Comparison of ENCODE assay signal across 1 cellular context in the genomic region with DNA sequence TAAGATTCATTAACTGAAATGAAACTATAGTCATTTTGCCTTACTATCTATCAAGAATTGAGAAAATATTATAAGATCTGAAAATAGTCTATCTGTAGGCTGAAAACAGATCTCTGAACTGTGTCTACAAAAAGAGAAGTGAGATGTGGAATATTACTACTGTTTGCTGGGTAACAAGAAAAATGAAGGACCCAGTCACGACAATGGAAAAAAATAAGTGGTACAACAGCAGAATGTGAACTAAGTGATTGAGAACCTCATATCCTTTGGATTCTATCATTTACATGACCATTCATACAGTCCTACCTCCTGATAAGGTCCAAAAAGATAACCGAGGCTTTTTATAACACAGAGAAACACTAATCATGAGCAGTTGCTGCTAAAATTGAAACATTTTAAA.
TF ChIP-seq lines count a peak whose summit lies in the region.

No MANE protein-coding gene starts in this region.

TF ChIP-seq in SK-N-SH, 30 proteins besides CTCF, POLR2A, EP300 and RAD21 (continued from another document):
- TF ChIP-seq, protein P1, sequence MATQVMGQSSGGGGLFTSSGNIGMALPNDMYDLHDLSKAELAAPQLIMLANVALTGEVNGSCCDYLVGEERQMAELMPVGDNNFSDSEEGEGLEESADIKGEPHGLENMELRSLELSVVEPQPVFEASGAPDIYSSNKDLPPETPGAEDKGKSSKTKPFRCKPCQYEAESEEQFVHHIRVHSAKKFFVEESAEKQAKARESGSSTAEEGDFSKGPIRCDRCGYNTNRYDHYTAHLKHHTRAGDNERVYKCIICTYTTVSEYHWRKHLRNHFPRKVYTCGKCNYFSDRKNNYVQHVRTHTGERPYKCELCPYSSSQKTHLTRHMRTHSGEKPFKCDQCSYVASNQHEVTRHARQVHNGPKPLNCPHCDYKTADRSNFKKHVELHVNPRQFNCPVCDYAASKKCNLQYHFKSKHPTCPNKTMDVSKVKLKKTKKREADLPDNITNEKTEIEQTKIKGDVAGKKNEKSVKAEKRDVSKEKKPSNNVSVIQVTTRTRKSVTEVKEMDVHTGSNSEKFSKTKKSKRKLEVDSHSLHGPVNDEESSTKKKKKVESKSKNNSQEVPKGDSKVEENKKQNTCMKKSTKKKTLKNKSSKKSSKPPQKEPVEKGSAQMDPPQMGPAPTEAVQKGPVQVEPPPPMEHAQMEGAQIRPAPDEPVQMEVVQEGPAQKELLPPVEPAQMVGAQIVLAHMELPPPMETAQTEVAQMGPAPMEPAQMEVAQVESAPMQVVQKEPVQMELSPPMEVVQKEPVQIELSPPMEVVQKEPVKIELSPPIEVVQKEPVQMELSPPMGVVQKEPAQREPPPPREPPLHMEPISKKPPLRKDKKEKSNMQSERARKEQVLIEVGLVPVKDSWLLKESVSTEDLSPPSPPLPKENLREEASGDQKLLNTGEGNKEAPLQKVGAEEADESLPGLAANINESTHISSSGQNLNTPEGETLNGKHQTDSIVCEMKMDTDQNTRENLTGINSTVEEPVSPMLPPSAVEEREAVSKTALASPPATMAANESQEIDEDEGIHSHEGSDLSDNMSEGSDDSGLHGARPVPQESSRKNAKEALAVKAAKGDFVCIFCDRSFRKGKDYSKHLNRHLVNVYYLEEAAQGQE (IDR thresholded peaks at IDR 0.05; ENCODE audit: low read depth, low read length) = no peak
- TF ChIP-seq MXI1 (IDR thresholded peaks at IDR 0.05; ENCODE audit: low read depth, low read length) = no peak
- no peak for TF ChIP-seq POLR2AphosphoS5 (IDR thresholded peaks at IDR 0.05; ENCODE audit: low read depth, low read length)
- no peak for TF ChIP-seq CHD2 (IDR thresholded peaks at IDR 0.05; ENCODE audit: low read length, partially characterized antibody)
- TF ChIP-seq ZBTB33 (IDR thresholded peaks at IDR 0.05; ENCODE audit: borderline replicate concordance, low read depth) = no peak
- no peak for TF ChIP-seq TAF1 (IDR thresholded peaks at IDR 0.05; ENCODE audit: borderline replicate concordance, low read depth, low read length)
- no peak for TF ChIP-seq EZH2phosphoT487 (IDR thresholded peaks at IDR 0.05; ENCODE audit: borderline replicate concordance, low read depth)
- TF ChIP-seq FOSL2 (IDR thresholded peaks at IDR 0.05; ENCODE audit: borderline replicate concordance, low read depth) = no peak
- no peak for TF ChIP-seq IRF3 (IDR thresholded peaks at IDR 0.05; ENCODE audit: low read depth, low read length)
TF ChIP-seq in SK-N-SH: peak in this region for 0.
